In the genomic region with DNA sequence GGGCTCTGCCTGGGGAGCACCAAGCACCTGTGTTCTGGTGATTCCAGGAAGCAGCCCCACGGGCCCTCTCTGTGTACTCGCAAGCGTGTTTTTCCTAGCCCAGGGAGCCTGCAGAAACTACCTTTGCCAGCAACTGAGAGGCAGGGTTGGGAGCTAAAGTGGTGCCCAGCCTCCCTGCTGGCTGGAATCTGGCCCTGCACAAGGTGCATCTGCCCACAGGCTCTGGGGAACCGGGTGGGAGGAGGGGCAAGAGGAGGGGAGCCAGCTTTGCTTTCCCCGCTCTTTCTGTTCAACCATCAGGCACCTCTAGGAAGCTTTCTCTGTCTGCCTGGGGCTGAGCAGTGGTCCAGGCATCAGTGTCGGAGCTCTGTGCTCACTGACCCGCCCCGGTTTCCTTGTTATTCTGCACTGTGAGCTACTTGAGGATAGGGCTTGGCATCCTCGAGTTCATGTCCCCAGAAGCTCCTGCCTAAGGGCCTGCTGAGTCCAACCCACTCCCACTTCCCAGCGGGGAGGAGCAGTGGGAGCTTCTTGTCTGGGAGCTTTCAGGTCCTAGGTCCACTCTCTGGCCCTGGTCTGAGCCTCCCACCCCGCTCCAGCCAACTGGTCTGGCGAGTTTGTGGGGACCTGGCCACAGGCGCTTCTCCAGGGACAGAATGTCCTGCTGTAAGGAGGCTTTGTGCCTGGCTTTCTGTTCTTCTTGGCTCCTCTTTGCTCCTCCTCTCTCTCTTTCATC, we compare ENCODE assay signal across 8 cellular contexts. TPM values are rescaled to one million over a fixed set of nuclear protein-coding genes. Genes with fewer than 3 reads are reported as not detected.
A peak's percentile ranks its signal among the peaks of the same experiment; 100 is the strongest.
DNase-seq lines count a peak whose midpoint lies in the region; ATAC-seq and TF ChIP-seq lines count a peak whose summit lies in the region.

No MANE protein-coding gene starts in this region.

- CTCF ChIA-PET in A673 (lab: Charles Lee), result interaction anchor here (1.1 kb wide), 1 partner anchor 38 kb away, joined by 5 read pairs; no protein-coding TSS in a partner anchor

- H3K4me1 ChIP-seq in A673 (ENCODE audit: insufficient read depth, low read length, poor library complexity, severe bottlenecking) (peaks cover 54% of the 10 kb centered on the region), mucosa of descending colon (ENCODE audit: low read depth) (peaks cover 76% of the 10 kb centered on the region)

- TF ChIP-seq CTCF in A673 (conservative IDR thresholded peaks at IDR 0.05; ENCODE audit: low read depth, low read length) (no peak), choroid plexus epithelial cell (conservative IDR thresholded peaks at IDR 0.05; ENCODE audit: low read depth, low read length) (peak; percentile 41), mucosa of descending colon (IDR thresholded peaks at IDR 0.05) (no peak)

- no peak for ATAC-seq in mucosa of descending colon
- no peak for ATAC-seq in GM18502 (IDR thresholded peaks at IDR 0.05; ENCODE audit: poor library complexity, unreplicated experiment)
- ATAC-seq in GM21717 (IDR thresholded peaks at IDR 0.05; ENCODE audit: unreplicated experiment), result no peak
- no peak for ATAC-seq in HG03039 (IDR thresholded peaks at IDR 0.05; ENCODE audit: unreplicated experiment)
- ATAC-seq in HG03378 (IDR thresholded peaks at IDR 0.05; ENCODE audit: unreplicated experiment), result no peak

- H3K4me3 ChIP-seq in A673 (ENCODE audit: low read depth, low read length, poor library complexity, severe bottlenecking) (no peak overlapping the region), choroid plexus epithelial cell (ENCODE audit: low read depth, low read length) (no peak overlapping the region), mucosa of descending colon (no peak overlapping the region)
- H3K4me3 ChIP-seq in Jurkat, Clone E6-1 (ENCODE audit: low read length), result peak overlapping the region; percentile 36

- H3K36me3 ChIP-seq in A673 (ENCODE audit: insufficient read depth, low read length, poor library complexity, severe bottlenecking), result no peaks in the 10 kb centered on the region
- no peaks in the 10 kb centered on the region for H3K36me3 ChIP-seq in mucosa of descending colon (ENCODE audit: low read depth)

- H3K9me3 ChIP-seq in A673 (ENCODE audit: low read depth, low read length, poor library complexity, severe bottlenecking) (no peaks in the 10 kb centered on the region), mucosa of descending colon (no peaks in the 10 kb centered on the region)

- intact Hi-C loops in A673 (cut with micrococcal nuclease; ENCODE audit: unreplicated experiment) (no loop called here), mucosa of descending colon (cut with DNase I, micrococcal nuclease) (no loop called here)

- POLR2A ChIA-PET in A673 (lab: Charles Lee; ENCODE audit: low non-redundant PET), result no interaction called here

- peak overlapping the region; percentile 56 for H3K27ac ChIP-seq in A673 (ENCODE audit: low read depth, low read length, poor library complexity, severe bottlenecking)

- no peaks in the 10 kb centered on the region for H3K27me3 ChIP-seq in A673 (replicated peaks; ENCODE audit: insufficient read depth, low read depth, low read length, poor library complexity)

- DNase-seq in A673 (ENCODE audit: low spot score) (no peak), choroid plexus epithelial cell (ENCODE audit: low read depth) (no peak), mucosa of descending colon (peak in 2 of 3 donors; percentile 56 to 65)
- DNase-seq in Jurkat, Clone E6-1 (ENCODE audit: low read depth, low spot score), result no peak

- no TSS peak for BruUV-seq in A673 (replicated peaks; lab: Mats Ljungman, UMichigan)

RNA-seq across cellular contexts. Expression of gene DAGLA, which starts 14.9 kb away (rescaled TPM):
- total RNA-seq in A673 (2021) (10.9 and 11.0 TPM in 2 replicates), mucosa of descending colon (10 to 100 TPM in 2 of 3 donors, 1 to 10 TPM in 1; 7.2 to 12.0 (median 11.9) TPM)
- polyA plus RNA-seq in Jurkat, Clone E6-1 (2012; ENCODE audit: insufficient read depth, insufficient read length), result 1.7 TPM

RNA-seq across cellular contexts. Expression of gene MYRF, which starts 57.3 kb away (rescaled TPM):
- total RNA-seq in A673 (2021), result 11.2 and 14.6 TPM in 2 replicates
- 10.0 TPM for polyA plus RNA-seq in Jurkat, Clone E6-1 (2012; ENCODE audit: insufficient read depth, insufficient read length)
- total RNA-seq in mucosa of descending colon, result 10 to 100 TPM in 2 of 3 donors, 1 to 10 TPM in 1; 7.8 to 15.6 (median 10.2) TPM

Comparison
In these comparisons a context has a peak if more than half of its experiments do, and no peak if none do; other contexts are left out.
1. DNase-seq: peak in mucosa of descending colon (2 of 3); none in A673 (single experiment), Jurkat, Clone E6-1 (single experiment) and choroid plexus epithelial cell (single experiment).